ENCODE assay signal across 8 cellular contexts in the genomic region with DNA sequence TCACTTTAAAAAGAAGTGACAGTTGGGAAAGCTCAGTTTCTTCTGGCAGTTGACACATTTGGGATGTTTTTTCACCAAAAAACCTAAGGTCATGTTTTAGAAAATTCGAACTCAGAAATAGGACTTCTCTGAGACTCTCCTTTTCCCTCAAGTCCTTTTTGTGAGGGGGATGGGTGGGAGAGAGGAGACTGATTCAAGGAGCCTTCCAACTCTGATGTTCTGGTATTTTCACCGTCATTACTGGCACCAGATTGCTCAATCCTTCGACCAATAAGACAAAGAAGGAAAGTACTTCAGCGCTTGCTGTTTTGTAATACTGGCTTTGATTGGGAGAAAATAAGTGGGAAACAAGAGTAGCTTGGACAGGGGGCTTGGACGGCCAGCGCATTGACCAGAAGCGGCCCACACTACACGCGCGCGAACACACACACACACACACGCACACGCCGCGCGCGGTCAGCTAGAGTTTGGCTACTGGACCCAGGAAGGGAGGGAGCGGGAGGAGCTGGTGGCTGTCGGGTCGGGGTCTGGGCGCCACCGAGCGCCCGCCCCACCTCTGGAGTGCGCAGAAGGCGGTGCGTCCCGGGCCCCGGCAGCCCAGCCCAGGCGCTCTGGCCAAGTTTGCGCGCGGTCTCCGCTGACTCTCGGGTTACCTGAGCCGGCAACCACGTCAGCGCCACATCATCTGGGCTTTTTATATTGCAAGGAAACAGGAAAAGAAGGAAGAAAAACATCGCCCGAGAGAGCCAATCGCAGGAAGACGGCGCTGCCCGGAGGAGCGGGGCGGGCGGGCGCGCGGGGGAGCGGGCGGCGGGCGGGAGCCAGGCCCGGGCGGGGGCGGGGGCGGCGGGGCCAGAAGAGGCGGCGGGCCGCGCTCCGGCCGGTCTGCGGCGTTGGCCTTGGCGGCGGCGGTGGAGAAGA. TPM values are rescaled to one million over a fixed set of nuclear protein-coding genes. Genes with fewer than 3 reads are reported as not detected.
DNase-seq lines count a peak whose midpoint lies in the region; ATAC-seq and TF ChIP-seq lines count a peak whose summit lies in the region.

A gene (plus strand): TSS at position 855 of the 921 bp plus-strand sequence. CDS start 66 bp downstream, at position 921.

- H3K27me3 ChIP-seq in BE2C: peaks cover 35% of the 10 kb centered on the region

- H3K36me3 ChIP-seq in BE2C: no peaks in the 10 kb centered on the region

- peak within 1 kb of the TSS; percentile 74 for H3K4me3 Mint-ChIP-seq in chondrocyte (ENCODE audit: unreplicated experiment)

- H3K27ac Mint-ChIP-seq in chondrocyte (ENCODE audit: unreplicated experiment): no peak within 1 kb of the TSS

- no peaks in the 10 kb centered on the region for H3K9me3 ChIP-seq in BE2C

- H3K36me3 Mint-ChIP-seq in chondrocyte (ENCODE audit: low read depth): no peaks in the 10 kb centered on the region

- H3K27ac ChIP-seq in substantia nigra (ENCODE audit: low read depth, low read length, poor library complexity, severe bottlenecking): peak within 1 kb of the TSS; percentile 81

- ATAC-seq in GM21529 (IDR thresholded peaks at IDR 0.05; ENCODE audit: unreplicated experiment) (peak; percentile 13), GM19455 (IDR thresholded peaks at IDR 0.05; ENCODE audit: unreplicated experiment) (no peak)

- peaks cover 10% of the 10 kb centered on the region for H3K4me1 Mint-ChIP-seq in chondrocyte (ENCODE audit: low read depth)

- no peak for TF ChIP-seq CTCF in chondrocyte (IDR thresholded peaks at IDR 0.05)
- no peak for TF ChIP-seq CTCF in BE2C (IDR thresholded peaks at IDR 0.05; ENCODE audit: low read depth, low read length)

- no peak within 1 kb of the TSS for H3K4me3 ChIP-seq in BE2C (ENCODE audit: low read depth, low read length)

- no peaks in the 10 kb centered on the region for H3K4me1 ChIP-seq in BE2C

- DNase-seq in D341Med (ENCODE audit: low spot score) (peak; percentile 65), NCI-H226 (peak; percentile 69), chondrocyte (ENCODE audit: low spot score) (no peak), left kidney (ENCODE audit: low read depth, low spot score) (peak; percentile 93), substantia nigra (lab: John Stamatoyannopoulos, UW) (peak in 41 of 49 donors; percentile 11 to 90 (median 42)), BE2C (no peak)

- peaks cover 63% of the 10 kb centered on the region for H3K27me3 Mint-ChIP-seq in chondrocyte (ENCODE audit: low read depth)

- no peaks in the 10 kb centered on the region for H3K9me3 Mint-ChIP-seq in chondrocyte (ENCODE audit: low read depth)

RNA-seq across cellular contexts. Expression of the gene that starts here (rescaled TPM):
- total RNA-seq in chondrocyte: 0.24 to 0.37 TPM (median 0.31 TPM) in 3 replicates
- not detected for polyA plus RNA-seq in BE2C (2012; ENCODE audit: insufficient read depth, insufficient read length, low read depth)

Comparison
In these comparisons a context has a peak if more than half of its experiments do, and no peak if none do; other contexts are left out.
1. DNase-seq: peak in D341Med (single experiment), NCI-H226 (single experiment), left kidney (single experiment) and substantia nigra (41 of 49); none in chondrocyte (single experiment) and BE2C (single experiment).